In the genomic region with DNA sequence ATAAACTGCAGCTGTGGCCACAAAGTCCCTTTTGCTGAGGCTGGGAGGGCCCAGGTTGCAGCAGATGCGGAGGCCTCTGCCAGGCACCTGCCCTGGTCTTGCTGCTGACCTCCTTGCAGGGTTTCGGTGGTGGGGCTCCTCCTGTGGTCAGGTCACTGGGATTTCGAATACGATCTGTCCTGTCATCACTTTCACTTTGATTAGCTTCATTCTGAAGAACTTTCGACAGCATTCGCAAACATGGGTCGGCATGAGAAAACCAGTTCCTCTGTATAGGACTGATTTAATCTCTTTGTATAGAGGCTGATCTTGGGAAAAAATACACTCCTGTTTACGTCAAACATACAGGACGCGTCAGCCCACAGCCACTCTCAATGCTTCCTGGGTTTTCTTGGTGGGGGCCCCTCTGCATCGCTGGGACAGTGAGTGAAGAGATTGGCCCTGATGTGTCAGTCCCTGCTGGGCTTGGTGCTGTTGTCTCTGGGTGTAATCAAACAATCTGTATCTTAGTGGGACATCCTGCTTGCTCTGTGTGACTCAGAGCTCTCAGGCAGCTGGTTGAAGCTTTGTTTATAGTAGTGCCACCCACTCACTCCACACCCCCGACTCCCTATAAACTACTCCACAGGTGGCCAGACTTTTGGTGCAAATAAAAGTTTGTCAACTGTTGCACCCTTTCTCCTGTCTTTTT, we compare ENCODE assay signal across 8 cellular contexts.
DNase-seq lines count a peak whose midpoint lies in the region; ATAC-seq, FAIRE-seq and TF ChIP-seq lines count a peak whose summit lies in the region.

No MANE protein-coding gene starts in this region.

- FAIRE-seq in kidney (lab: Jason Lieb, UNC) (no peak), RCC 7860 (lab: Jason Lieb, UNC) (no peak)

- H3K9me3 ChIP-seq in mucosa of descending colon (no peaks in the 10 kb centered on the region), thymus (ENCODE audit: control insufficient read depth) (no peaks in the 10 kb centered on the region), kidney (ENCODE audit: control insufficient read depth in 1 of 2, low read length in 2 of 2) (no peaks in the 10 kb centered on the region)

- H3K4me1 ChIP-seq in mucosa of descending colon (ENCODE audit: low read depth), result no peaks in the 10 kb centered on the region
- H3K4me1 ChIP-seq in thymus (ENCODE audit: control insufficient read depth, insufficient read depth, low read length), result peaks cover 48% of the 10 kb centered on the region
- no peaks in the 10 kb centered on the region for H3K4me1 ChIP-seq in kidney (ENCODE audit: control insufficient read depth in 1 of 2, insufficient read depth in 1 of 2, low read depth in 1 of 2, low read length in 2 of 2)

- TF ChIP-seq CTCF in mucosa of descending colon (IDR thresholded peaks at IDR 0.05) (no peak), kidney (IDR thresholded peaks at IDR 0.05; ENCODE audit: borderline replicate concordance, extremely low read depth, insufficient read depth) (no peak)

- no peak overlapping the region for H3K9ac ChIP-seq in kidney (ENCODE audit: low read length in 2 of 2)

- no peak overlapping the region for H3K4me3 ChIP-seq in mucosa of descending colon
- H3K4me3 ChIP-seq in thymus (ENCODE audit: low read length), result peak overlapping the region; percentile 17
- no peak overlapping the region for H3K4me3 ChIP-seq in kidney (ENCODE audit: low read length in 2 of 2)

- 37% methylated on average over 12 of the region's 12 CpGs for WGBS in thymus

- H3K36me3 ChIP-seq in mucosa of descending colon (ENCODE audit: low read depth) (no peaks in the 10 kb centered on the region), thymus (ENCODE audit: control insufficient read depth, insufficient read depth) (no peaks in the 10 kb centered on the region), kidney (ENCODE audit: control insufficient read depth in 1 of 2, insufficient read depth in 2 of 2, low read length in 2 of 2) (no peaks in the 10 kb centered on the region)

- H3K27me3 ChIP-seq in thymus (ENCODE audit: control insufficient read depth, insufficient read depth), result no peaks in the 10 kb centered on the region

- DNase-seq in NCI-H510A treated with DMSO at 0.1 percent for 48 hours (lab: John Stamatoyannopoulos, UW) (peak; percentile 44), mucosa of descending colon (peak; percentile 33 to 60 (median 38)), kidney (no peak), RCC 7860 (ENCODE audit: low spot score) (no peak)
- DNase-seq in activated effector memory CD4-positive, alpha-beta T cell treated with Interleukin-2 at 50 U/mL for 16 hours, result peak; percentile 72

- peak; percentile 88 for ATAC-seq in GM18502 (IDR thresholded peaks at IDR 0.05; ENCODE audit: poor library complexity, unreplicated experiment)
- ATAC-seq in HG02588 (IDR thresholded peaks at IDR 0.05; ENCODE audit: unreplicated experiment), result peak; percentile 78
- peak; percentile 86 for ATAC-seq in mucosa of descending colon

- peak overlapping the region; percentile 100 for H3K27ac ChIP-seq in thymus (ENCODE audit: low read depth)
- no peak overlapping the region for H3K27ac ChIP-seq in kidney (ENCODE audit: low read depth in 2 of 2, low read length in 2 of 2)

- intact Hi-C loops in mucosa of descending colon (cut with DNase I, micrococcal nuclease), result no loop called here
- intact Hi-C loops in kidney (cut with DNase I), result no loop called here

Comparison
In these comparisons a context has a peak if more than half of its experiments do, and no peak if none do; other contexts are left out.
1. DNase-seq: peak in NCI-H510A treated with DMSO at 0.1 percent for 48 hours (single experiment), activated effector memory CD4-positive, alpha-beta T cell treated with Interleukin-2 at 50 U/mL for 16 hours (single experiment) and mucosa of descending colon (3 of 3); none in kidney (single experiment) and RCC 7860 (single experiment).
2. Peak in every context shown above with its lines, with median percentiles within 50 percentile points of each other: ATAC-seq.